9 cellular contexts compared by ENCODE assay signal in genomic region chr4:56575820-56576429, GRCh38.
DNase-seq lines count a peak whose midpoint lies in the region; ATAC-seq and TF ChIP-seq lines count a peak whose summit lies in the region.
"Had no signal": no experiment of that assay in that cellular context is flagged by ENCODE, and none has a peak within 500 bp of the region (broad histone marks: within the 10 kb centered on the region; RNA-seq: fewer than 3 reads in every experiment).

No MANE protein-coding gene starts in this region.

- H3K27me3 ChIP-seq in CD4-positive, alpha-beta memory T cell (ENCODE audit: insufficient read depth, low read length) = no peaks in the 10 kb centered on the region
- H3K27me3 ChIP-seq in adipocyte (replicated peaks; ENCODE audit: control insufficient read depth, insufficient read depth, low read length) (no peaks in the 10 kb centered on the region), kidney epithelial cell (ENCODE audit: control insufficient read depth, insufficient read depth, low read length) (no peaks in the 10 kb centered on the region)

- intact Hi-C loops in CD4-positive, alpha-beta memory T cell (cut with micrococcal nuclease) = loop anchor here (1.0 to 10.0 kb wide), 3 partner anchors 79 to 260 kb away; no protein-coding TSS in a partner anchor

- CTCF ChIA-PET in CD4-positive, alpha-beta memory T cell (lab: Charles Lee; ENCODE audit: partially characterized antibody) = interaction anchor here (1.0 to 3.1 kb wide), 10 partner anchors 8 to 264 kb away, joined by 3 to 43 read pairs (median 4); no protein-coding TSS in a partner anchor

- ATAC-seq in GM18498 (IDR thresholded peaks at IDR 0.05; ENCODE audit: unreplicated experiment) = no peak
- ATAC-seq in HG02798 (IDR thresholded peaks at IDR 0.05; ENCODE audit: poor library complexity, unreplicated experiment) = no peak
- no peak for ATAC-seq in HG02885 (IDR thresholded peaks at IDR 0.05; ENCODE audit: poor library complexity, unreplicated experiment)

- no peaks in the 10 kb centered on the region for H3K36me3 Mint-ChIP-seq in CD4-positive, alpha-beta memory T cell

- H3K4me3 ChIP-seq in CD4-positive, alpha-beta memory T cell (ENCODE audit: low read length in 2 of 2) = no peak overlapping the region
- H3K4me3 ChIP-seq in adipocyte (ENCODE audit: low read length) (no peak overlapping the region), kidney epithelial cell (ENCODE audit: low read depth, low read length) (no peak overlapping the region)

- TF ChIP-seq CTCF in kidney epithelial cell (IDR thresholded peaks at IDR 0.05; ENCODE audit: insufficient read depth, low read length, poor library complexity, severe bottlenecking) = peak; percentile 49

- no peaks in the 10 kb centered on the region for H3K36me3 ChIP-seq in CD4-positive, alpha-beta memory T cell (ENCODE audit: insufficient read depth, low read length)
- H3K36me3 ChIP-seq in adipocyte (ENCODE audit: control insufficient read depth, insufficient read depth, low read length, severe bottlenecking) (no peaks in the 10 kb centered on the region), kidney epithelial cell (ENCODE audit: control insufficient read depth, insufficient read depth, low read length) (no peaks in the 10 kb centered on the region)

- no peak overlapping the region for H3K4me3 Mint-ChIP-seq in CD4-positive, alpha-beta memory T cell
- H3K4me3 Mint-ChIP-seq: IgD-negative memory B cell had no signal

- H3K27ac ChIP-seq in CD4-positive, alpha-beta memory T cell (ENCODE audit: low read depth, low read length) = no peak overlapping the region

- no peaks in the 10 kb centered on the region for H3K9me3 Mint-ChIP-seq in CD4-positive, alpha-beta memory T cell

- DNase-seq in CD4-positive, alpha-beta memory T cell = peak in 4 of 5 donors; percentile 10 to 23 (median 13)
- peak; percentile 37 for DNase-seq in HT-29 (ENCODE audit: low spot score)
- peak; percentile 76 for DNase-seq in adipocyte (ENCODE audit: low read depth)
- no peak for DNase-seq in kidney epithelial cell (ENCODE audit: low read depth)
- DNase-seq in stimulated activated CD4-positive, alpha-beta T cell treated with anti-CD3 and anti-CD28 coated beads, Interleukin-4, amount 100 ng/mL, for 1 hour = no peak

- H3K9ac ChIP-seq in adipocyte (ENCODE audit: low read length) = no peak overlapping the region

- no peaks in the 10 kb centered on the region for H3K9me3 ChIP-seq in CD4-positive, alpha-beta memory T cell (ENCODE audit: control insufficient read depth in 1 of 2, low read length in 2 of 2)
- H3K9me3 ChIP-seq in adipocyte (ENCODE audit: control insufficient read depth, low read length) = no peaks in the 10 kb centered on the region

- no peaks in the 10 kb centered on the region for H3K4me1 ChIP-seq in CD4-positive, alpha-beta memory T cell (ENCODE audit: insufficient read depth, low read length)
- no peaks in the 10 kb centered on the region for H3K4me1 ChIP-seq in adipocyte (ENCODE audit: control insufficient read depth, insufficient read depth, low read length)

- peaks cover 7 to 8% of the 10 kb centered on the region in 2 donors for H3K27me3 Mint-ChIP-seq in CD4-positive, alpha-beta memory T cell
- H3K27me3 Mint-ChIP-seq: IgD-negative memory B cell had no signal

- H3K27ac Mint-ChIP-seq in CD4-positive, alpha-beta memory T cell = no peak overlapping the region
- H3K27ac Mint-ChIP-seq: IgD-negative memory B cell had no signal

- H3K4me1 Mint-ChIP-seq in CD4-positive, alpha-beta memory T cell = peaks cover 0 to 2% (median 0%) of the 10 kb centered on the region in 4 donors

- POLR2A ChIA-PET in CD4-positive, alpha-beta memory T cell (lab: Charles Lee; ENCODE audit: partially characterized antibody) = interaction anchor here (1.1 to 1.5 kb wide), 2 partner anchors 74 to 224 kb away, joined by 3 to 6 read pairs; no protein-coding TSS in a partner anchor

Comparison
In these comparisons a context has a peak if more than half of its experiments do, and no peak if none do; other contexts are left out.
1. DNase-seq: peak in CD4-positive, alpha-beta memory T cell (4 of 5), HT-29 (single experiment) and adipocyte (single experiment); none in kidney epithelial cell (single experiment) and stimulated activated CD4-positive, alpha-beta T cell treated with anti-CD3 and anti-CD28 coated beads, Interleukin-4, amount 100 ng/mL, for 1 hour (single experiment).